ENCODE assay signal across 13 cellular contexts in genomic region chr5:113166710-113167366, GRCh38.
DNase-seq lines count a peak whose midpoint lies in the region; ATAC-seq and TF ChIP-seq lines count a peak whose summit lies in the region.
"Had no signal": no experiment of that assay in that cellular context is flagged by ENCODE, and none has a peak within 500 bp of the region (broad histone marks: within the 10 kb centered on the region; RNA-seq: fewer than 3 reads in every experiment).

No MANE protein-coding gene starts in this region.

- H3K27me3 ChIP-seq in suprapubic skin: no peaks in the 10 kb centered on the region

- peak overlapping the region; percentile 20 for H3K27ac ChIP-seq in suprapubic skin
- H3K27ac ChIP-seq: thoracic aorta had no signal

- no peaks in the 10 kb centered on the region for H3K27me3 Mint-ChIP-seq in WTC11 (ENCODE audit: low read depth)

- CTCF ChIA-PET in WTC11 (lab: Charles Lee): no interaction called here

- POLR2A ChIA-PET in WTC11 (lab: Charles Lee): interaction anchor here (0.7 kb wide), 1 partner anchor 9 kb away, joined by 3 read pairs; no protein-coding TSS in a partner anchor

- no peaks in the 10 kb centered on the region for H3K9me3 ChIP-seq in suprapubic skin
- H3K9me3 ChIP-seq: thoracic aorta had no signal

- peak; percentile 40 for DNase-seq in DMS53 (lab: John Stamatoyannopoulos, UW)
- DNase-seq in DMS53 treated with DMSO at 0.1 percent for 48 hours (lab: John Stamatoyannopoulos, UW; ENCODE audit: unreplicated experiment): no peak
- no peak for DNase-seq in WTC11 (ENCODE audit: low spot score)
- peak; percentile 98 for DNase-seq in glomerular visceral epithelial cell (ENCODE audit: extremely low spot score)
- no peak for DNase-seq in suprapubic skin (ENCODE audit: low spot score in 2 of 2)
- DNase-seq in SIG-M5 treated with dmso at 0.1 percent for 504 hours (lab: John Stamatoyannopoulos, UW; ENCODE audit: unreplicated experiment): no peak
- no peak for DNase-seq in stimulated activated naive CD4-positive, alpha-beta T cell treated with Interleukin-2 at 50 U/mL for 16 hours (lab: John Stamatoyannopoulos, UW)
- DNase-seq: 8988T; activated CD4-positive, alpha-beta T cell treated with anti-CD3 and anti-CD28 coated beads, Interleukin-2, amount 10 ng/mL, durations not matched to agents 7 days and 5 days; glutamatergic neuron had no signal

- no peaks in the 10 kb centered on the region for H3K9me3 Mint-ChIP-seq in WTC11
- H3K9me3 Mint-ChIP-seq: activated CD4-positive, alpha-beta T cell treated with anti-CD3 and anti-CD28 coated beads, Interleukin-2, amount 10 ng/mL, durations not matched to agents 7 days and 5 days had no signal

- TF ChIP-seq CTCF in WTC11 (IDR thresholded peaks at IDR 0.05): no peak
- TF ChIP-seq CTCF in suprapubic skin (IDR thresholded peaks at IDR 0.05): no peak

- H3K4me1 ChIP-seq in suprapubic skin: peaks cover 67% of the 10 kb centered on the region

- no peak for TF ChIP-seq EP300 in suprapubic skin (IDR thresholded peaks at IDR 0.05)

- H3K4me1 Mint-ChIP-seq in WTC11: peaks cover 65% of the 10 kb centered on the region
- H3K4me1 Mint-ChIP-seq: activated CD4-positive, alpha-beta T cell treated with anti-CD3 and anti-CD28 coated beads, Interleukin-2, amount 10 ng/mL, durations not matched to agents 7 days and 5 days had no signal

- WGBS in suprapubic skin: 72% methylated on average over 7 of the region's 7 CpGs

- H3K27ac Mint-ChIP-seq in WTC11: peak overlapping the region; percentile 92

- ATAC-seq in WTC11 (0 out of 2 replicates have a peak, but pooled peaks have one; percentile 13), HG03457 (IDR thresholded peaks at IDR 0.05; ENCODE audit: unreplicated experiment) (no peak)
- ATAC-seq: Panc1 had no signal

- no peak for TF ChIP-seq POLR2A in suprapubic skin (IDR thresholded peaks at IDR 0.05)

- no peak overlapping the region for H3K4me3 ChIP-seq in suprapubic skin
- H3K4me3 ChIP-seq: thoracic aorta had no signal

- H3K36me3 Mint-ChIP-seq in WTC11: no peaks in the 10 kb centered on the region

- H3K36me3 ChIP-seq in suprapubic skin: no peaks in the 10 kb centered on the region
- H3K36me3 ChIP-seq: thoracic aorta had no signal

- no peak overlapping the region for H3K4me3 Mint-ChIP-seq in WTC11
- H3K4me3 Mint-ChIP-seq: activated CD4-positive, alpha-beta T cell treated with anti-CD3 and anti-CD28 coated beads, Interleukin-2, amount 10 ng/mL, durations not matched to agents 7 days and 5 days had no signal

TF ChIP-seq in WTC11, 78 proteins besides CTCF, POLR2A, EP300 and RAD21 (continues in another document):
- TF ChIP-seq TP53 (CRISPR knock-in tag; IDR thresholded peaks at IDR 0.05) (no peak), JUN (CRISPR knock-in tag; IDR thresholded peaks at IDR 0.05) (no peak), CDX4 (CRISPR knock-in tag; IDR thresholded peaks at IDR 0.05; ENCODE audit: borderline replicate concordance) (no peak), MYBL2 (CRISPR knock-in tag; IDR thresholded peaks at IDR 0.05) (no peak), ATF3 (CRISPR knock-in tag; conservative IDR thresholded peaks at IDR 0.05) (no peak), CBFB (CRISPR knock-in tag; IDR thresholded peaks at IDR 0.05; ENCODE audit: low read depth) (no peak), ATF1 (CRISPR knock-in tag; IDR thresholded peaks at IDR 0.05) (no peak), STAT6 (CRISPR knock-in tag; conservative IDR thresholded peaks at IDR 0.05; ENCODE audit: low read depth) (no peak), KAT7 (CRISPR knock-in tag; IDR thresholded peaks at IDR 0.05; ENCODE audit: borderline replicate concordance) (no peak), PRDM15 (CRISPR knock-in tag; IDR thresholded peaks at IDR 0.05) (no peak), ELF4 (CRISPR knock-in tag; IDR thresholded peaks at IDR 0.05; ENCODE audit: low read depth) (no peak), GABPB1 (CRISPR knock-in tag; IDR thresholded peaks at IDR 0.05) (no peak), E2F1 (CRISPR knock-in tag; IDR thresholded peaks at IDR 0.05) (no peak), ZMAT4 (CRISPR knock-in tag; IDR thresholded peaks at IDR 0.05) (no peak), HMGXB4 (CRISPR knock-in tag; IDR thresholded peaks at IDR 0.05) (no peak), NR1H2 (CRISPR knock-in tag; IDR thresholded peaks at IDR 0.05) (no peak)

Comparison
In these comparisons a context has a peak if more than half of its experiments do, and no peak if none do; other contexts are left out.
1. DNase-seq: peak in DMS53 (single experiment) and glomerular visceral epithelial cell (single experiment); none in DMS53 treated with DMSO at 0.1 percent for 48 hours (single experiment), WTC11 (single experiment), suprapubic skin (0 of 2), SIG-M5 treated with dmso at 0.1 percent for 504 hours (single experiment) and stimulated activated naive CD4-positive, alpha-beta T cell treated with Interleukin-2 at 50 U/mL for 16 hours (single experiment).